9 cellular contexts compared by ENCODE assay signal in the genomic region with DNA sequence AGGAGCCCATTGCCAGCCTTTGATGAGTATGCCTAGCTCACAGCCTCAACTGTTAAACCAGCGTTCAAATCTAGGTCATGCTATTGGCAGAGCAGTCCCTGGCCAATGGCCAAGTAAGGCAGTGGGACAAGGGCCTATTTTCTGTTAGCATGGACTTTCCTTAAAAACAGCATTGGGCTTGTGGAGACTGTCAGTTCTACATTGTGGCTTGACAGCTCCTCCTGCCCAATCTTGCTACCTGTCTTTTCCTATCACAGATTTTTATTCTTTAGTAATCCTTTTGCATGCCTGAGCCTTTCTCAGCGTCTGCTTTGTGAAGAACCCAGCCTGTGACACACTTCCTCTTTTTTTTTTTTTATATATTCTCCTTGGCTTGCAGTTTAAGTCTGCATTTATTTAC. TPM values are rescaled to one million over a fixed set of nuclear protein-coding genes. Genes with fewer than 3 reads are reported as not detected.
A peak's percentile ranks its signal among the peaks of the same experiment; 100 is the strongest.
DNase-seq lines count a peak whose midpoint lies in the region; ATAC-seq, FAIRE-seq and TF ChIP-seq lines count a peak whose summit lies in the region.
"Had no signal": no experiment of that assay in that cellular context is flagged by ENCODE, and none has a peak within 500 bp of the region (broad histone marks: within the 10 kb centered on the region; RNA-seq: fewer than 3 reads in every experiment).

No MANE protein-coding gene starts in this region.

- H3K4me1 ChIP-seq in body of pancreas (peaks cover 8% of the 10 kb centered on the region), thyroid gland (peaks cover 0 to 15% of the 10 kb centered on the region in 2 donors)

- intact Hi-C loops in activated naive CD4-positive, alpha-beta T cell treated with anti-CD3 and anti-CD28 coated beads for 36 hours (cut with micrococcal nuclease), result no loop called here
- intact Hi-C loops in body of pancreas (cut with DNase I), result no loop called here
- intact Hi-C loops in thyroid gland (cut with DNase I), result no loop called here

- H3K27ac ChIP-seq in body of pancreas (peak overlapping the region in 1 of 4 donors; percentile 56), thyroid gland (no peak overlapping the region)

- DNase-seq in activated naive CD4-positive, alpha-beta T cell treated with anti-CD3 and anti-CD28 coated beads for 36 hours, result peak; percentile 27
- no peak for DNase-seq in activated naive CD4-positive, alpha-beta T cell treated with anti-CD3 and anti-CD28 coated beads, Interleukin-2, amount 50 U/mL, for 72 hours (ENCODE audit: low spot score in 2 of 2)
- DNase-seq in body of pancreas (peak; percentile 62 to 82 (median 78)), immature natural killer cell (peak; percentile 36 to 70 (median 56)), thyroid gland (peak; percentile 66 to 77), GM12892 (ENCODE audit: insufficient read length) (no peak), HTR-8/SVneo (ENCODE audit: insufficient read length, low spot score) (no peak)
- DNase-seq: BE2C had no signal

- FAIRE-seq in GM12892 (lab: Jason Lieb, UNC) (no peak), HTR-8/SVneo (lab: Jason Lieb, UNC) (no peak)

- no peak for TF ChIP-seq POLR2A in body of pancreas (IDR thresholded peaks at IDR 0.05)
- no peak for TF ChIP-seq POLR2A in thyroid gland (IDR thresholded peaks at IDR 0.05)
- no peak for TF ChIP-seq POLR2A in GM12892 (IDR thresholded peaks at IDR 0.05; ENCODE audit: low read depth, low read length)

- H3K4me3 Mint-ChIP-seq in activated naive CD4-positive, alpha-beta T cell treated with anti-CD3 and anti-CD28 coated beads for 36 hours, result no peak overlapping the region
- H3K4me3 Mint-ChIP-seq in immature natural killer cell, result peak overlapping the region in 4 of 5 donors; percentile 16 to 72 (median 46)

- WGBS in body of pancreas, 2 donors, result 21 to 32% methylated on average over 2 of the region's 2 CpGs
- WGBS in thyroid gland, 2 donors, result 35 to 38% methylated on average over 2 of the region's 2 CpGs

- H3K36me3 Mint-ChIP-seq in activated naive CD4-positive, alpha-beta T cell treated with anti-CD3 and anti-CD28 coated beads for 36 hours (ENCODE audit: low read depth), result peaks cover 25% of the 10 kb centered on the region
- peaks cover 14 to 39% of the 10 kb centered on the region in 2 donors for H3K36me3 Mint-ChIP-seq in activated naive CD4-positive, alpha-beta T cell treated with anti-CD3 and anti-CD28 coated beads, Interleukin-2, amount 50 U/mL, for 72 hours
- peaks cover 32 to 58% (median 42%) of the 10 kb centered on the region in 3 donors for H3K36me3 Mint-ChIP-seq in immature natural killer cell

- peaks cover 0 to 8% of the 10 kb centered on the region in 2 donors for H3K36me3 ChIP-seq in body of pancreas (replicated peaks in 1 of 2; ENCODE audit: insufficient read depth in 1 of 2, low read depth in 2 of 2)
- peaks cover 15 to 16% of the 10 kb centered on the region in 2 donors for H3K36me3 ChIP-seq in thyroid gland

- H3K27ac Mint-ChIP-seq in activated naive CD4-positive, alpha-beta T cell treated with anti-CD3 and anti-CD28 coated beads for 36 hours, result peak overlapping the region; percentile 41
- no peak overlapping the region for H3K27ac Mint-ChIP-seq in activated naive CD4-positive, alpha-beta T cell treated with anti-CD3 and anti-CD28 coated beads, Interleukin-2, amount 50 U/mL, for 72 hours
- H3K27ac Mint-ChIP-seq in immature natural killer cell, result peak overlapping the region; percentile 78 to 98 (median 90)

- H3K9me3 ChIP-seq in body of pancreas (no peaks in the 10 kb centered on the region), thyroid gland (no peaks in the 10 kb centered on the region)
- H3K9me3 ChIP-seq: BE2C had no signal

- no peak overlapping the region for H3K4me3 ChIP-seq in body of pancreas
- H3K4me3 ChIP-seq in thyroid gland (replicated peaks in 1 of 3), result no peak overlapping the region

- H3K27me3 Mint-ChIP-seq in activated naive CD4-positive, alpha-beta T cell treated with anti-CD3 and anti-CD28 coated beads for 36 hours (ENCODE audit: low read depth), result no peaks in the 10 kb centered on the region
- peaks cover 0 to 3% (median 3%) of the 10 kb centered on the region in 3 donors for H3K27me3 Mint-ChIP-seq in immature natural killer cell (ENCODE audit: low read depth in 3 of 3)

- CTCF ChIA-PET in activated naive CD4-positive, alpha-beta T cell treated with anti-CD3 and anti-CD28 coated beads for 36 hours (lab: Charles Lee), result interaction anchor here (0.6 to 0.8 kb wide), 2 partner anchors 17 to 317 kb away, joined by 3 to 5 read pairs; no protein-coding TSS in a partner anchor

- no peaks in the 10 kb centered on the region for H3K9me3 Mint-ChIP-seq in activated naive CD4-positive, alpha-beta T cell treated with anti-CD3 and anti-CD28 coated beads for 36 hours
- H3K9me3 Mint-ChIP-seq in activated naive CD4-positive, alpha-beta T cell treated with anti-CD3 and anti-CD28 coated beads, Interleukin-2, amount 50 U/mL, for 72 hours, result peaks cover 0 to 5% of the 10 kb centered on the region in 2 donors
- H3K9me3 Mint-ChIP-seq in immature natural killer cell, result no peaks in the 10 kb centered on the region

- peaks cover 15% of the 10 kb centered on the region for H3K4me1 Mint-ChIP-seq in activated naive CD4-positive, alpha-beta T cell treated with anti-CD3 and anti-CD28 coated beads for 36 hours (ENCODE audit: low read depth)
- H3K4me1 Mint-ChIP-seq in immature natural killer cell, result peaks cover 21 to 70% of the 10 kb centered on the region in 2 donors

- no peaks in the 10 kb centered on the region for H3K27me3 ChIP-seq in body of pancreas
- H3K27me3 ChIP-seq in thyroid gland, result no peaks in the 10 kb centered on the region
- H3K27me3 ChIP-seq: BE2C had no signal

- TF ChIP-seq CTCF in body of pancreas (IDR thresholded peaks at IDR 0.05) (no peak), thyroid gland (IDR thresholded peaks at IDR 0.05) (no peak)

- no peak for ATAC-seq in activated naive CD4-positive, alpha-beta T cell treated with anti-CD3 and anti-CD28 coated beads, Interleukin-2, amount 50 U/mL, for 72 hours
- ATAC-seq in body of pancreas (no peak), HG03442 (IDR thresholded peaks at IDR 0.05; ENCODE audit: unreplicated experiment) (no peak)

RNA-seq across cellular contexts. Expression of a gene that starts 56.4 kb away (rescaled TPM):
- 10 to 100 TPM; 31.4 to 32.7 TPM for total RNA-seq in activated naive CD4-positive, alpha-beta T cell treated with anti-CD3 and anti-CD28 coated beads for 36 hours
- 10 to 100 TPM; 42.4 to 60.1 TPM for total RNA-seq in activated naive CD4-positive, alpha-beta T cell treated with anti-CD3 and anti-CD28 coated beads, Interleukin-2, amount 50 U/mL, for 72 hours
- total RNA-seq in body of pancreas, result 10 to 100 TPM; 28.5 to 44.2 TPM
- polyA plus RNA-seq in immature natural killer cell, result 10 to 100 TPM; 23.1 to 64.8 (median 26.9) TPM
- total RNA-seq in thyroid gland, result 10 to 100 TPM; 35.1 to 56.3 (median 42.9) TPM
- 20.8 TPM for polyA plus RNA-seq in GM12892 (2012; ENCODE audit: missing spikeins)

Comparison
In these comparisons a context has a peak if more than half of its experiments do, and no peak if none do; other contexts are left out.
1. DNase-seq: peak in activated naive CD4-positive, alpha-beta T cell treated with anti-CD3 and anti-CD28 coated beads for 36 hours (single experiment), body of pancreas (4 of 4), immature natural killer cell (3 of 3) and thyroid gland (2 of 2); none in activated naive CD4-positive, alpha-beta T cell treated with anti-CD3 and anti-CD28 coated beads, Interleukin-2, amount 50 U/mL, for 72 hours (0 of 2), GM12892 (single experiment) and HTR-8/SVneo (single experiment).
2. H3K27ac Mint-ChIP-seq: peak in activated naive CD4-positive, alpha-beta T cell treated with anti-CD3 and anti-CD28 coated beads for 36 hours (single experiment) and immature natural killer cell (6 of 6); none in activated naive CD4-positive, alpha-beta T cell treated with anti-CD3 and anti-CD28 coated beads, Interleukin-2, amount 50 U/mL, for 72 hours (0 of 2).